25 cellular contexts compared by ENCODE assay signal in the genomic region with DNA sequence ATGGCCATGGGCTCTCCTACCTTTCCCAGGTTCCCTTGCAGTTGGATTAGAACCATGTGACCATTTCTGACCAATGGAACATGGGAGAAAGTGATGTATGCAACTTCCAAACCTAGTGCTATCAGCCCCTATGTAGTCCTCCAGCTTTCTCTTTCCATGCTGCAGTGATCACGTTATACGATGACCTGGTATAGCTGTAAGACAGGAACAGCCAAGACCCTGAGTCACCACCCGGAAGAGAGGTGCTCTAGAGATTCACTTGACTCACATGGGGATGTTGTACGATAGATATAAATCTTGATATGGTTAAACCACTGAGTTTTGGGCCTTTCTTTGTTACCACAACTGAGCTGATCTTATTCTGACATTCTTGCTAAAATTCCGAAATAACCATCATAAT.
"Had no signal": no experiment of that assay in that cellular context is flagged by ENCODE, and none has a peak within 500 bp of the region (broad histone marks: within the 10 kb centered on the region; RNA-seq: fewer than 3 reads in every experiment).

No MANE protein-coding gene starts in this region.

- H3K4me3 ChIP-seq: cardiac muscle cell, esophagus squamous epithelium, mucosa of descending colon, prostate gland, right atrium auricular region, tibial nerve had no signal

- ATAC-seq: activated CD8-positive, alpha-beta T cell treated with anti-CD3 and anti-CD28 coated beads, Interleukin-2, amount 10 ng/mL, durations not matched to agents 7 days and 5 days; left cardiac atrium; mucosa of descending colon; stimulated activated naive CD8-positive, alpha-beta T cell treated with anti-CD3 and anti-CD28 coated beads, Interleukin-15, Interleukin-2, amounts not matched to agents 100 U/mL and 50 U/mL, for 24 hours had no signal

- H3K4me1 ChIP-seq: esophagus squamous epithelium, prostate gland, right atrium auricular region, tibial nerve had no signal

- H3K36me3 ChIP-seq: cardiac muscle cell, esophagus squamous epithelium, prostate gland, right atrium auricular region, tibial nerve, WERI-Rb-1 had no signal

- FAIRE-seq: endothelial cell of umbilical vein, islet of Langerhans, urothelium cell line had no signal

- H3K36me3 Mint-ChIP-seq: activated naive CD4-positive, alpha-beta T cell treated with anti-CD3 and anti-CD28 coated beads, Interleukin-2, amount 50 U/mL, for 72 hours; naive B cell had no signal

- H3K4me1 Mint-ChIP-seq: naive B cell, neural crest cell had no signal

- H3K27ac ChIP-seq: cardiac muscle cell, esophagus squamous epithelium, prostate gland, right atrium auricular region, tibial nerve, WERI-Rb-1 had no signal

- H3K9me3 Mint-ChIP-seq: activated naive CD4-positive, alpha-beta T cell treated with anti-CD3 and anti-CD28 coated beads, Interleukin-2, amount 50 U/mL, for 72 hours; activated T-cell treated with anti-CD3 and anti-CD28 coated beads, Interleukin-2, amount 50 U/mL, for 4 hours had no signal

- DNase-seq: activated CD4-positive, alpha-beta T cell treated with anti-CD3 and anti-CD28 coated beads for 4 hours; activated CD8-positive, alpha-beta T cell treated with anti-CD3 and anti-CD28 coated beads, Interleukin-2, amount 10 ng/mL, durations not matched to agents 7 days and 5 days; activated effector memory CD4-positive, alpha-beta T cell treated with anti-CD3 and anti-CD28 coated beads, Interleukin-2, amount 50 U/mL, for 16 hours; activated T-cell treated with anti-CD3 and anti-CD28 coated beads, Interleukin-2, amount 50 U/mL, for 4 hours; effector CD8-positive, alpha-beta T cell; esophagus squamous epithelium; left cardiac atrium; mesenchymal stem cell; mucosa of descending colon; naive B cell; stimulated activated CD4-positive, alpha-beta T cell treated with anti-CD3 and anti-CD28 coated beads, Interleukin-12 subunit alpha, Interleukin-12 subunit beta, amount 100 ng/mL, for 4 hours; stimulated activated CD4-positive, alpha-beta T cell treated with anti-CD3 and anti-CD28 coated beads, Interleukin-2, amount 100 ng/mL, for 24 hours; stimulated activated naive CD8-positive, alpha-beta T cell treated with anti-CD3 and anti-CD28 coated beads, Interleukin-15, Interleukin-2, amounts not matched to agents 100 U/mL and 50 U/mL, for 24 hours; substantia nigra; WERI-Rb-1 had no signal

- H3K27ac Mint-ChIP-seq: activated CD8-positive, alpha-beta T cell treated with anti-CD3 and anti-CD28 coated beads, Interleukin-2, amount 10 ng/mL, durations not matched to agents 7 days and 5 days; activated naive CD4-positive, alpha-beta T cell treated with anti-CD3 and anti-CD28 coated beads, Interleukin-2, amount 50 U/mL, for 72 hours; dendritic cell treated with granulocyte-macrophage colony-stimulating factor and Interleukin-4, amounts not matched to agents 40 ng/mL and 50 ng/mL, for 4 days had no signal

- H3K4me3 Mint-ChIP-seq: activated CD8-positive, alpha-beta T cell treated with anti-CD3 and anti-CD28 coated beads, Interleukin-2, amount 10 ng/mL, durations not matched to agents 7 days and 5 days; activated T-cell treated with anti-CD3 and anti-CD28 coated beads, Interleukin-2, amount 50 U/mL, for 4 hours; dendritic cell treated with granulocyte-macrophage colony-stimulating factor and Interleukin-4, amounts not matched to agents 40 ng/mL and 50 ng/mL, for 4 days; naive B cell; neural crest cell had no signal

- H3K9me3 ChIP-seq: mucosa of descending colon, prostate gland had no signal

- H3K27me3 ChIP-seq: cardiac muscle cell, right atrium auricular region had no signal
